In genomic region chr2:226677080-226677479, GRCh38 we compare ENCODE assay signal across 26 cellular contexts.
"Had no signal": no experiment of that assay in that cellular context is flagged by ENCODE, and none has a peak within 500 bp of the region (broad histone marks: within the 10 kb centered on the region; RNA-seq: fewer than 3 reads in every experiment).

No MANE protein-coding gene starts in this region.

- H3K4me3 ChIP-seq: coronary artery, esophagus muscularis mucosa, gastroesophageal sphincter, heart left ventricle, hepatocyte, left ventricle myocardium inferior, lower lobe of right lung, pancreas, right atrium auricular region, sigmoid colon, spleen, thoracic aorta, transverse colon, upper lobe of right lung, uterus had no signal

- H3K36me3 ChIP-seq: esophagus muscularis mucosa, gastroesophageal sphincter, heart left ventricle, left ventricle myocardium inferior, lower lobe of right lung, neutrophil, pancreas, right atrium auricular region, sigmoid colon, spleen, thoracic aorta, transverse colon, upper lobe of right lung, uterus had no signal

- H3K27ac ChIP-seq: coronary artery, esophagus muscularis mucosa, foreskin keratinocyte, gastroesophageal sphincter, heart left ventricle, hepatocyte, left ventricle myocardium inferior, lower lobe of right lung, neutrophil, pancreas, right atrium auricular region, sigmoid colon, spleen, thoracic aorta, transverse colon, upper lobe of right lung, uterus had no signal

- H3K4me1 ChIP-seq: lower lobe of right lung, pancreas, uterus had no signal

- ATAC-seq: foreskin keratinocyte; gastroesophageal sphincter; heart left ventricle; lower lobe of right lung; natural killer cell; pancreas; stimulated activated memory B cell treated with anti-CD40 and anti-IgM and Interleukin-4, amounts not matched to agents 10 μg/mL and 1 μg/mL and 100 μg/mL, for 72 hours; stimulated activated naive CD8-positive, alpha-beta T cell treated with anti-CD3 and anti-CD28 coated beads, Interleukin-15, Interleukin-2, amounts not matched to agents 100 U/mL and 50 U/mL, for 24 hours; upper lobe of right lung had no signal

- DNase-seq: dermis blood vessel endothelial cell; effector memory CD4-positive, alpha-beta T cell; foreskin keratinocyte; heart left ventricle; kidney; left ventricle myocardium inferior; lower lobe of right lung; natural killer cell; pancreas; sigmoid colon; spleen; stimulated activated CD4-positive, alpha-beta T cell treated with anti-CD3 and anti-CD28 coated beads, Interleukin-4, amount 100 ng/mL, for 4 hours; stimulated activated naive CD8-positive, alpha-beta T cell treated with anti-CD3 and anti-CD28 coated beads, Interleukin-15, Interleukin-2, amounts not matched to agents 100 U/mL and 50 U/mL, for 24 hours; substantia nigra; transverse colon; upper lobe of right lung; uterus had no signal

- H3K4me2 ChIP-seq: hepatocyte had no signal

- H3K9me3 ChIP-seq: esophagus muscularis mucosa, gastroesophageal sphincter, heart left ventricle, left ventricle myocardium inferior, lower lobe of right lung, neutrophil, pancreas, right atrium auricular region, sigmoid colon, spleen, thoracic aorta, transverse colon, upper lobe of right lung, uterus had no signal

- H3K27me3 ChIP-seq: esophagus muscularis mucosa, foreskin keratinocyte, gastroesophageal sphincter, heart left ventricle, hepatocyte, pancreas, right atrium auricular region, sigmoid colon, spleen, transverse colon, upper lobe of right lung, uterus had no signal

- H2AFZ ChIP-seq: hepatocyte had no signal

- FAIRE-seq: endothelial cell of umbilical vein, kidney, pancreas had no signal
